In genomic region chr13:21594715-21595545, GRCh38 we compare ENCODE assay signal across 13 cellular contexts. TPM values are rescaled to one million over a fixed set of nuclear protein-coding genes. Genes with fewer than 3 reads are reported as not detected.
DNase-seq lines count a peak whose midpoint lies in the region; ATAC-seq, FAIRE-seq and TF ChIP-seq lines count a peak whose summit lies in the region.
"Had no signal": no experiment of that assay in that cellular context is flagged by ENCODE, and none has a peak within 500 bp of the region (broad histone marks: within the 10 kb centered on the region; RNA-seq: fewer than 3 reads in every experiment).

No MANE protein-coding gene starts in this region.

- intact Hi-C loops in GM12878 (cut with micrococcal nuclease; ENCODE audit: unreplicated experiment), result no loop called here

- H3K4me2 ChIP-seq in GM12878 (ENCODE audit: control insufficient read depth, insufficient read depth), result peak overlapping the region; percentile 88

- H3K4me3 ChIP-seq in GM12878, result peak overlapping the region; percentile 8; the same call in 1 of the 2 replicates

- no peak overlapping the region for H3K9ac ChIP-seq in GM12878 (ENCODE audit: control insufficient read depth, insufficient read depth, low read length)

- no peak for DNase-seq in GM12878 (ENCODE audit: low read depth, low spot score)
- DNase-seq in AG20443 (ENCODE audit: low spot score), result no peak
- DNase-seq in stimulated activated CD4-positive, alpha-beta T cell treated with anti-CD3 and anti-CD28 coated beads, Interleukin-4, amount 100 ng/mL, for 24 hours, result no peak
- DNase-seq in NCI-H2196 treated with DMSO at 0.1 percent for 48 hours (lab: John Stamatoyannopoulos, UW; ENCODE audit: unreplicated experiment), result no peak
- no peak for DNase-seq in activated CD4-positive, CD25-positive, alpha-beta regulatory T cell (lab: John Stamatoyannopoulos, UW)
- DNase-seq: activated gamma-delta T cell, cortex of kidney, DMS79, kidney glomerular epithelial cell, NCI-H1694 had no signal

- no peaks in the 10 kb centered on the region for H4K20me1 ChIP-seq in GM12878 (ENCODE audit: control insufficient read depth, insufficient read depth)

- H3K4me1 ChIP-seq in GM12878 (ENCODE audit: control insufficient read depth, insufficient read depth, low read length), result peaks cover 15% of the 10 kb centered on the region

- CTCF ChIA-PET in GM12878 (lab: Yijun Ruan, JAX), result interaction anchor here (1.1 to 1.9 kb wide), 3 partner anchors 10 to 43 kb away, joined by 4 to 5 read pairs (median 5); partner anchors contain the start of gene MICU2

- 0% methylated on average over 2 of the region's 3 CpGs for WGBS in GM12878 (ENCODE audit: insufficient coverage, insufficient replicate concordance, low lambda C conversion rate, missing lambda C conversion rate)

- TF ChIP-seq CTCF in GM12878 (IDR thresholded peaks at IDR 0.05 in 2 of 3, conservative IDR thresholded peaks at IDR 0.05 in 1 of 3; ENCODE audit: control insufficient read depth in 2 of 3, extremely low read depth in 1 of 3, insufficient read depth in 1 of 3, low read depth in 3 of 3, low read length in 3 of 3), result no peak

- H3K36me3 ChIP-seq in GM12878 (ENCODE audit: control insufficient read depth in 2 of 2, insufficient read depth in 2 of 2, low read length in 1 of 2), result no peaks in the 10 kb centered on the region

- TF ChIP-seq RAD21 in GM12878 (IDR thresholded peaks at IDR 0.05; ENCODE audit: insufficient read depth, low read depth, low read length), result no peak

- H3K27me3 ChIP-seq in GM12878 (replicated peaks in 1 of 2; ENCODE audit: control insufficient read depth in 2 of 2, insufficient read depth in 2 of 2, low read length in 1 of 2), result no peaks in the 10 kb centered on the region

- BruUV-seq in GM12878 (replicated peaks; lab: Mats Ljungman, UMichigan), result no TSS peak

- no peak for FAIRE-seq in GM12878 (lab: Jason Lieb, UNC)

- in situ Hi-C loops in GM12878 (cut with MboI), result no loop called here

- SMC1A ChIA-PET in GM12878 (lab: Charles Lee; ENCODE audit: uncharacterized antibody, unreplicated experiment), result interaction anchor here (1.1 to 1.7 kb wide), 3 partner anchors 10 to 22 kb away, joined by 3 to 10 read pairs (median 5); partner anchors contain the start of gene MICU2

- peak overlapping the region; percentile 76 for H3K27ac ChIP-seq in GM12878 (ENCODE audit: control insufficient read depth, insufficient read depth)

- POLR2A ChIA-PET in GM12878 (lab: Charles Lee), result interaction anchor here (0.7 to 1.7 kb wide), 2 partner anchors 9 to 10 kb away, joined by 3 to 5 read pairs; partner anchors contain the start of gene MICU2

- no peak overlapping the region for H2AFZ ChIP-seq in GM12878 (ENCODE audit: control insufficient read depth, low read depth, low read length)

- ATAC-seq in GM18867 (IDR thresholded peaks at IDR 0.05; ENCODE audit: unreplicated experiment), result peak; percentile 65
- peak; percentile 66 for ATAC-seq in GM21390 (IDR thresholded peaks at IDR 0.05; ENCODE audit: unreplicated experiment)
- ATAC-seq in HG03045 (IDR thresholded peaks at IDR 0.05; ENCODE audit: unreplicated experiment), result peak; percentile 52
- ATAC-seq in GM12878, result peak; percentile 77

- TF ChIP-seq POLR2A in GM12878 (IDR thresholded peaks at IDR 0.05; ENCODE audit: low read depth, low read length), result no peak

- no peak for TF ChIP-seq EP300 in GM12878 (IDR thresholded peaks at IDR 0.05; ENCODE audit: borderline replicate concordance in 1 of 2, control insufficient read depth in 1 of 2, low read depth in 2 of 2, low read length in 2 of 2)

- peaks cover 18% of the 10 kb centered on the region for H3K79me2 ChIP-seq in GM12878 (ENCODE audit: control insufficient read depth, insufficient read depth, low read length)

- RAD21 ChIA-PET in GM12878 (lab: Charles Lee; ENCODE audit: unreplicated experiment), result interaction anchor here (1.1 kb wide), 1 partner anchor 9 kb away, joined by 5 read pairs; the partner anchor contains the start of gene MICU2

- H3K9me3 ChIP-seq in GM12878 (replicated peaks; ENCODE audit: control insufficient read depth, insufficient read depth, low read length), result no peaks in the 10 kb centered on the region; the same call in 2 of the 3 replicates

TF ChIP-seq in GM12878, 131 proteins besides CTCF, POLR2A, EP300 and RAD21:
- TF ChIP-seq KDM1A (IDR thresholded peaks at IDR 0.05; ENCODE audit: borderline replicate concordance) (no peak), RUNX3 (IDR thresholded peaks at IDR 0.05; ENCODE audit: low read length) (no peak), RELB (IDR thresholded peaks at IDR 0.05; ENCODE audit: low read depth) (no peak), HDAC2 (IDR thresholded peaks at IDR 0.05) (no peak), CBFB (IDR thresholded peaks at IDR 0.05; ENCODE audit: low read depth) (no peak), SRF (IDR thresholded peaks at IDR 0.05; ENCODE audit: low read depth in 2 of 2, low read length in 2 of 2) (no peak), SREBF1 (IDR thresholded peaks at IDR 0.05; ENCODE audit: low read length) (no peak), NR2F1 (conservative IDR thresholded peaks at IDR 0.05) (no peak), NR2C1 (IDR thresholded peaks at IDR 0.05) (no peak), RB1 (IDR thresholded peaks at IDR 0.05; ENCODE audit: borderline replicate concordance) (no peak), POLR2AphosphoS2 (IDR thresholded peaks at IDR 0.05; ENCODE audit: low read depth, low read length) (no peak), GATAD2B (conservative IDR thresholded peaks at IDR 0.05; ENCODE audit: low read depth) (no peak), SIN3A (IDR thresholded peaks at IDR 0.05; ENCODE audit: low read depth, low read length) (no peak), SREBF2 (IDR thresholded peaks at IDR 0.05; ENCODE audit: low read length) (no peak), ZNF24 (IDR thresholded peaks at IDR 0.05) (no peak), IRF4 (IDR thresholded peaks at IDR 0.05; ENCODE audit: low read depth, low read length) (no peak), NBN (IDR thresholded peaks at IDR 0.05) (no peak), MTA3 (IDR thresholded peaks at IDR 0.05; ENCODE audit: borderline replicate concordance, low read length) (no peak)
- TF ChIP-seq, protein P1, sequence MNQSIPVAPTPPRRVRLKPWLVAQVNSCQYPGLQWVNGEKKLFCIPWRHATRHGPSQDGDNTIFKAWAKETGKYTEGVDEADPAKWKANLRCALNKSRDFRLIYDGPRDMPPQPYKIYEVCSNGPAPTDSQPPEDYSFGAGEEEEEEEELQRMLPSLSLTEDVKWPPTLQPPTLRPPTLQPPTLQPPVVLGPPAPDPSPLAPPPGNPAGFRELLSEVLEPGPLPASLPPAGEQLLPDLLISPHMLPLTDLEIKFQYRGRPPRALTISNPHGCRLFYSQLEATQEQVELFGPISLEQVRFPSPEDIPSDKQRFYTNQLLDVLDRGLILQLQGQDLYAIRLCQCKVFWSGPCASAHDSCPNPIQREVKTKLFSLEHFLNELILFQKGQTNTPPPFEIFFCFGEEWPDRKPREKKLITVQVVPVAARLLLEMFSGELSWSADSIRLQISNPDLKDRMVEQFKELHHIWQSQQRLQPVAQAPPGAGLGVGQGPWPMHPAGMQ (IDR thresholded peaks at IDR 0.05; ENCODE audit: borderline replicate concordance), result no peak
- TF ChIP-seq, protein P2, sequence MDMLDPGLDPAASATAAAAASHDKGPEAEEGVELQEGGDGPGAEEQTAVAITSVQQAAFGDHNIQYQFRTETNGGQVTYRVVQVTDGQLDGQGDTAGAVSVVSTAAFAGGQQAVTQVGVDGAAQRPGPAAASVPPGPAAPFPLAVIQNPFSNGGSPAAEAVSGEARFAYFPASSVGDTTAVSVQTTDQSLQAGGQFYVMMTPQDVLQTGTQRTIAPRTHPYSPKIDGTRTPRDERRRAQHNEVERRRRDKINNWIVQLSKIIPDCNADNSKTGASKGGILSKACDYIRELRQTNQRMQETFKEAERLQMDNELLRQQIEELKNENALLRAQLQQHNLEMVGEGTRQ (IDR thresholded peaks at IDR 0.05; ENCODE audit: borderline replicate concordance, low read depth, low read length), result no peak

RNA-seq across cellular contexts. Expression of gene MICU2, which starts 9.0 kb away (rescaled TPM):
- 72.7 and 83.0 TPM in 2 replicates for total RNA-seq in GM12878 (2013; cell fraction: nucleolus; rRNA removed)
- total RNA-seq in GM12878 (2014; rRNA removed), result 46.1 and 52.1 TPM in 2 replicates
- total RNA-seq in GM12878 (2014; rRNA removed; fragmentation: Illumina TruSeq; extraction: Trizol), result 46.6 and 49.6 TPM in 2 replicates
- total RNA-seq in GM12878 (2021), result 25.9 and 26.9 TPM in 2 replicates
- polyA plus RNA-seq in GM12878 (2011; ENCODE audit: low read depth), result 11.1 TPM
- 38.0 and 64.6 TPM in 2 replicates for polyA plus RNA-seq in GM12878 (2011; rRNA removed)
- polyA plus RNA-seq in GM12878 (2011; cell fraction: cytosol; rRNA removed), result 33.3 and 34.5 TPM in 2 replicates
- 20.3 and 33.4 TPM in 2 replicates for polyA plus RNA-seq in GM12878 (2011; cell fraction: nucleus; rRNA removed)
- polyA plus RNA-seq in GM12878 (2012), result 24.5 and 27.2 TPM in 2 replicates
- 42.9 and 52.0 TPM in 2 replicates for polyA plus RNA-seq in GM12878 (2014; fragmentation: Illumina TruSeq; extraction: Trizol)
- polyA plus RNA-seq in GM12878 (2014; fragmentation: Nextera tagmentation; extraction: Ambion mirVana), result 10 to 100 TPM; 17.7 to 27.8 TPM
- polyA plus RNA-seq in GM12878 (2014; rRNA removed), result 56.6 and 61.9 TPM in 2 replicates
- polyA plus RNA-seq in GM12878 (2016; fragmentation: Nextera tagmentation; extraction: Ambion mirVana), result 10 to 100 TPM; 44.8 to 47.7 TPM
- polyA minus RNA-seq in GM12878 (2011; rRNA and poly(A)+ RNA removed), result 8.7 and 10.2 TPM in 2 replicates
- polyA minus RNA-seq in GM12878 (2011; cell fraction: cytosol; rRNA and poly(A)+ RNA removed), result 7.1 and 8.2 TPM in 2 replicates
- 15.8 and 26.8 TPM in 2 replicates for polyA minus RNA-seq in GM12878 (2011; cell fraction: nucleus; rRNA and poly(A)+ RNA removed)
